15 cellular contexts compared by ENCODE assay signal in genomic region chr6:149122850-149123821, GRCh38.
DNase-seq lines count a peak whose midpoint lies in the region; ATAC-seq and TF ChIP-seq lines count a peak whose summit lies in the region.
"Had no signal": no experiment of that assay in that cellular context is flagged by ENCODE, and none has a peak within 500 bp of the region (broad histone marks: within the 10 kb centered on the region; RNA-seq: fewer than 3 reads in every experiment).

No MANE protein-coding gene starts in this region.

- no peak for TF ChIP-seq CTCF in DND-41 (IDR thresholded peaks at IDR 0.05; ENCODE audit: borderline replicate concordance, extremely low read depth, low read length, poor library complexity, severe bottlenecking)
- no peak for TF ChIP-seq CTCF in coronary artery (IDR thresholded peaks at IDR 0.05)

- peaks cover 35% of the 10 kb centered on the region for H3K4me1 ChIP-seq in DND-41 (ENCODE audit: insufficient read depth, low read length)
- no peaks in the 10 kb centered on the region for H3K4me1 ChIP-seq in trophoblast cell (ENCODE audit: control insufficient read depth in 1 of 2, insufficient read depth in 2 of 2, low read length in 2 of 2)
- peaks cover 8% of the 10 kb centered on the region; the same call in 1 of the 2 replicates for H3K4me1 ChIP-seq in GM23248 (ENCODE audit: insufficient read depth)

- intact Hi-C loops in activated CD4-positive, alpha-beta memory T cell treated with anti-CD3 and anti-CD28 coated beads for 36 hours (cut with micrococcal nuclease), result loop anchor here (2.0 kb wide), 1 partner anchor 18 kb away; no protein-coding TSS in a partner anchor

- H3K23ac ChIP-seq in trophoblast cell (ENCODE audit: low read length), result no peak overlapping the region

- H4K12ac ChIP-seq in trophoblast cell (ENCODE audit: low read depth, low read length), result no peak overlapping the region

- no peak overlapping the region for H3K4me3 ChIP-seq in DND-41 (ENCODE audit: low read depth in 1 of 2, low read length in 2 of 2)
- no peak overlapping the region for H3K4me3 ChIP-seq in coronary artery
- no peak overlapping the region for H3K4me3 ChIP-seq in trophoblast cell (ENCODE audit: low read depth, low read length)
- no peak overlapping the region for H3K4me3 ChIP-seq in GM23248
- H3K4me3 ChIP-seq: PC-9 had no signal

- in situ Hi-C loops in GM23248 (cut with MboI), result no loop called here

- no peaks in the 10 kb centered on the region for H3K9me2 ChIP-seq in GM23248 (ENCODE audit: insufficient read depth)

- no peaks in the 10 kb centered on the region for H3K27me3 ChIP-seq in DND-41 (ENCODE audit: insufficient read depth, low read length, poor library complexity)
- H3K27me3 ChIP-seq in trophoblast cell (ENCODE audit: insufficient read depth, low read length), result peaks cover 2% of the 10 kb centered on the region
- no peaks in the 10 kb centered on the region for H3K27me3 ChIP-seq in GM23248 (replicated peaks; ENCODE audit: insufficient read depth)

- H3K9ac ChIP-seq in DND-41 (ENCODE audit: low read depth, low read length), result no peak overlapping the region
- H3K9ac ChIP-seq in trophoblast cell (ENCODE audit: low read length), result no peak overlapping the region
- no peak overlapping the region for H3K9ac ChIP-seq in GM23248

- H3K4me1 Mint-ChIP-seq in activated T-cell treated with anti-CD3 and anti-CD28 coated beads, Interleukin-2, amount 50 U/mL, for 24 hours (ENCODE audit: low read depth), result peaks cover 47% of the 10 kb centered on the region
- peaks cover 46% of the 10 kb centered on the region for H3K4me1 Mint-ChIP-seq in activated T-cell treated with anti-CD3 and anti-CD28 coated beads, Interleukin-2, amount 50 U/mL, for 4 hours (ENCODE audit: low read depth)
- peaks cover 46% of the 10 kb centered on the region for H3K4me1 Mint-ChIP-seq in activated CD4-positive, alpha-beta memory T cell treated with anti-CD3 and anti-CD28 coated beads for 36 hours (ENCODE audit: low read depth)
- H3K4me1 Mint-ChIP-seq in activated naive CD8-positive, alpha-beta T cell treated with anti-CD3 and anti-CD28 coated beads, Interleukin-2, amount 50 U/mL, for 24 hours, result peaks cover 39% of the 10 kb centered on the region

- H3K79me2 ChIP-seq in DND-41 (ENCODE audit: insufficient read depth, low read length) (no peaks in the 10 kb centered on the region), trophoblast cell (ENCODE audit: control insufficient read depth, insufficient read depth, low read length, poor library complexity) (no peaks in the 10 kb centered on the region), GM23248 (ENCODE audit: insufficient read depth) (no peaks in the 10 kb centered on the region)

- H3K4me2 ChIP-seq in DND-41 (ENCODE audit: insufficient read depth, low read length) (no peak overlapping the region), trophoblast cell (ENCODE audit: low read length) (no peak overlapping the region), GM23248 (ENCODE audit: unreplicated experiment) (no peak overlapping the region)
- H3K4me2 ChIP-seq: PC-9 had no signal

- H3K9me3 Mint-ChIP-seq in activated T-cell treated with anti-CD3 and anti-CD28 coated beads, Interleukin-2, amount 50 U/mL, for 24 hours, result peaks cover 14% of the 10 kb centered on the region
- peaks cover 17% of the 10 kb centered on the region for H3K9me3 Mint-ChIP-seq in activated T-cell treated with anti-CD3 and anti-CD28 coated beads, Interleukin-2, amount 50 U/mL, for 4 hours
- H3K9me3 Mint-ChIP-seq in activated CD4-positive, alpha-beta memory T cell treated with anti-CD3 and anti-CD28 coated beads for 36 hours, result peaks cover 16% of the 10 kb centered on the region
- peaks cover 23% of the 10 kb centered on the region for H3K9me3 Mint-ChIP-seq in activated naive CD8-positive, alpha-beta T cell treated with anti-CD3 and anti-CD28 coated beads, Interleukin-2, amount 50 U/mL, for 24 hours
- H3K9me3 Mint-ChIP-seq: HFFc6 had no signal

- no peak overlapping the region for H2BK120ac ChIP-seq in trophoblast cell (ENCODE audit: insufficient read depth, low read length, poor library complexity)

- no peak overlapping the region for H2BK5ac ChIP-seq in trophoblast cell (ENCODE audit: low read depth, low read length, poor library complexity)

- peaks cover 14% of the 10 kb centered on the region; the same call in 1 of the 2 replicates for H3F3A ChIP-seq in GM23248 (ENCODE audit: insufficient read depth)

- no peaks in the 10 kb centered on the region for H3K36me3 Mint-ChIP-seq in activated T-cell treated with anti-CD3 and anti-CD28 coated beads, Interleukin-2, amount 50 U/mL, for 24 hours (ENCODE audit: low read depth)
- peaks cover 6% of the 10 kb centered on the region for H3K36me3 Mint-ChIP-seq in activated T-cell treated with anti-CD3 and anti-CD28 coated beads, Interleukin-2, amount 50 U/mL, for 4 hours (ENCODE audit: insufficient read depth)
- H3K36me3 Mint-ChIP-seq in activated CD4-positive, alpha-beta memory T cell treated with anti-CD3 and anti-CD28 coated beads for 36 hours, result peaks cover 10% of the 10 kb centered on the region
- H3K36me3 Mint-ChIP-seq in activated naive CD8-positive, alpha-beta T cell treated with anti-CD3 and anti-CD28 coated beads, Interleukin-2, amount 50 U/mL, for 24 hours (ENCODE audit: low read depth), result no peaks in the 10 kb centered on the region
- H3K36me3 Mint-ChIP-seq: CD8-positive, alpha-beta T cell had no signal

- no peaks in the 10 kb centered on the region for H3K36me3 ChIP-seq in DND-41 (ENCODE audit: insufficient read depth, low read length)
- H3K36me3 ChIP-seq in trophoblast cell (ENCODE audit: control insufficient read depth in 1 of 2, insufficient read depth in 2 of 2, low read length in 2 of 2), result no peaks in the 10 kb centered on the region
- no peaks in the 10 kb centered on the region for H3K36me3 ChIP-seq in GM23248 (ENCODE audit: low read depth)

- POLR2A ChIA-PET in activated CD4-positive, alpha-beta memory T cell treated with anti-CD3 and anti-CD28 coated beads for 36 hours (lab: Charles Lee), result interaction anchor here (0.6 to 1.1 kb wide), 2 partner anchors 28 to 199 kb away, joined by 3 to 5 read pairs; no protein-coding TSS in a partner anchor

- H4K8ac ChIP-seq in trophoblast cell (ENCODE audit: low read depth, low read length), result no peak overlapping the region

- H2AFZ ChIP-seq in DND-41 (ENCODE audit: low read depth, low read length) (peak overlapping the region; percentile 1; the same call in 1 of the 2 replicates), trophoblast cell (ENCODE audit: insufficient read depth, low read length, poor library complexity) (no peak overlapping the region), GM23248 (no peak overlapping the region)
- H2AFZ ChIP-seq: PC-9 had no signal

- no peaks in the 10 kb centered on the region for H3K79me1 ChIP-seq in trophoblast cell (ENCODE audit: low read length)

- peak overlapping the region; percentile 79 for H3K27ac Mint-ChIP-seq in activated T-cell treated with anti-CD3 and anti-CD28 coated beads, Interleukin-2, amount 50 U/mL, for 24 hours
- peak overlapping the region; percentile 88 for H3K27ac Mint-ChIP-seq in activated CD4-positive, alpha-beta memory T cell treated with anti-CD3 and anti-CD28 coated beads for 36 hours
- H3K27ac Mint-ChIP-seq in activated naive CD8-positive, alpha-beta T cell treated with anti-CD3 and anti-CD28 coated beads, Interleukin-2, amount 50 U/mL, for 24 hours, result peak overlapping the region; percentile 76
- H3K27ac Mint-ChIP-seq: CD8-positive, alpha-beta T cell; HFFc6 had no signal

- no peak overlapping the region for H4K91ac ChIP-seq in trophoblast cell (ENCODE audit: low read depth, low read length)

- no peaks in the 10 kb centered on the region for H3K27me3 Mint-ChIP-seq in activated T-cell treated with anti-CD3 and anti-CD28 coated beads, Interleukin-2, amount 50 U/mL, for 24 hours
- no peaks in the 10 kb centered on the region for H3K27me3 Mint-ChIP-seq in activated T-cell treated with anti-CD3 and anti-CD28 coated beads, Interleukin-2, amount 50 U/mL, for 4 hours (ENCODE audit: low read depth)
- H3K27me3 Mint-ChIP-seq in activated CD4-positive, alpha-beta memory T cell treated with anti-CD3 and anti-CD28 coated beads for 36 hours, result no peaks in the 10 kb centered on the region
- H3K27me3 Mint-ChIP-seq in activated naive CD8-positive, alpha-beta T cell treated with anti-CD3 and anti-CD28 coated beads, Interleukin-2, amount 50 U/mL, for 24 hours, result no peaks in the 10 kb centered on the region

- no peak overlapping the region for H3K14ac ChIP-seq in trophoblast cell (ENCODE audit: low read length)

- ATAC-seq in activated T-cell treated with anti-CD3 and anti-CD28 coated beads, Interleukin-2, amount 50 U/mL, for 4 hours, result no peak
- peak; percentile 9; the same call in 1 of the 3 replicates for ATAC-seq in DND-41 (ENCODE audit: insufficient read depth, low read depth)
- no peak for ATAC-seq in activated naive CD8-positive, alpha-beta T cell treated with anti-CD3 and anti-CD28 coated beads, Interleukin-2, amount 50 U/mL, for 24 hours
- ATAC-seq: CD8-positive, alpha-beta T cell had no signal

- H3K27ac ChIP-seq in DND-41 (ENCODE audit: low read length) (peak overlapping the region; percentile 25), coronary artery (no peak overlapping the region), trophoblast cell (ENCODE audit: low read depth, low read length) (no peak overlapping the region), GM23248 (no peak overlapping the region)
- H3K27ac ChIP-seq: PC-9 had no signal

- H4K20me1 ChIP-seq in DND-41 (ENCODE audit: insufficient read depth, low read length), result no peaks in the 10 kb centered on the region
- no peaks in the 10 kb centered on the region for H4K20me1 ChIP-seq in GM23248 (ENCODE audit: insufficient read depth)

- H3K18ac ChIP-seq in trophoblast cell (ENCODE audit: low read length), result no peak overlapping the region

- H3K9me3 ChIP-seq in DND-41 (ENCODE audit: insufficient read depth, low read length, severe bottlenecking) (no peaks in the 10 kb centered on the region), trophoblast cell (ENCODE audit: insufficient read depth, low read depth, low read length) (no peaks in the 10 kb centered on the region), GM23248 (ENCODE audit: low read depth) (no peaks in the 10 kb centered on the region)

- CTCF ChIA-PET in activated CD4-positive, alpha-beta memory T cell treated with anti-CD3 and anti-CD28 coated beads for 36 hours (lab: Charles Lee), result interaction anchor here (0.8 kb wide), 1 partner anchor 27 kb away, joined by 3 read pairs; no protein-coding TSS in a partner anchor

- WGBS in trophoblast cell (ENCODE audit: extremely low coverage, insufficient coverage, insufficient read length), result no CpG with 5 or more reads among the region's 4 CpGs
- 53 to 56% methylated on average over 4 of the region's 4 CpGs for WGBS in GM23248 (ENCODE audit: low coverage in 1 of 2, low lambda C conversion rate in 2 of 2, missing lambda C conversion rate in 2 of 2), 2 experiments

- no peak overlapping the region for H3K4ac ChIP-seq in trophoblast cell (ENCODE audit: low read depth, low read length)

- DNase-seq in activated T-cell treated with anti-CD3 and anti-CD28 coated beads, Interleukin-2, amount 50 U/mL, for 24 hours, result no peak
- no peak for DNase-seq in activated T-cell treated with anti-CD3 and anti-CD28 coated beads, Interleukin-2, amount 50 U/mL, for 4 hours
- DNase-seq in DND-41 (no peak), coronary artery (ENCODE audit: low spot score) (no peak), trophoblast cell (no peak), GM23248 (no peak)
- no peak for DNase-seq in activated CD4-positive, alpha-beta memory T cell treated with anti-CD3 and anti-CD28 coated beads for 36 hours
- DNase-seq in activated naive CD8-positive, alpha-beta T cell treated with anti-CD3 and anti-CD28 coated beads, Interleukin-2, amount 50 U/mL, for 24 hours, result no peak
- DNase-seq: AML-193; CD8-positive, alpha-beta T cell; HFFc6; NCI-H345; NCI-H526 treated with DMSO at 0.1 percent for 48 hours; NK-92 treated with Interleukin-12 subunit alpha and Interleukin-12 subunit beta, amount 100 ng/mL, for 24 hours; PC-9 had no signal

- no peak overlapping the region for H2BK12ac ChIP-seq in trophoblast cell (ENCODE audit: low read length)

- H2AK5ac ChIP-seq in trophoblast cell (ENCODE audit: low read length), result no peak overlapping the region

- H3K4me3 Mint-ChIP-seq in activated T-cell treated with anti-CD3 and anti-CD28 coated beads, Interleukin-2, amount 50 U/mL, for 24 hours, result no peak overlapping the region
- H3K4me3 Mint-ChIP-seq in activated T-cell treated with anti-CD3 and anti-CD28 coated beads, Interleukin-2, amount 50 U/mL, for 4 hours, result no peak overlapping the region
- H3K4me3 Mint-ChIP-seq in activated CD4-positive, alpha-beta memory T cell treated with anti-CD3 and anti-CD28 coated beads for 36 hours, result no peak overlapping the region
- no peak overlapping the region for H3K4me3 Mint-ChIP-seq in activated naive CD8-positive, alpha-beta T cell treated with anti-CD3 and anti-CD28 coated beads, Interleukin-2, amount 50 U/mL, for 24 hours
- H3K4me3 Mint-ChIP-seq: CD8-positive, alpha-beta T cell; HFFc6 had no signal
